8 cellular contexts compared by ENCODE assay signal in genomic region chr11:123511037-123511870, GRCh38.
A peak's percentile ranks its signal among the peaks of the same experiment; 100 is the strongest.
DNase-seq lines count a peak whose midpoint lies in the region; ATAC-seq and TF ChIP-seq lines count a peak whose summit lies in the region.

No MANE protein-coding gene starts in this region.

- peaks cover 8% of the 10 kb centered on the region for H3K4me1 Mint-ChIP-seq in activated naive CD8-positive, alpha-beta T cell treated with anti-CD3 and anti-CD28 coated beads, Interleukin-2, amount 50 U/mL, for 24 hours

- no peaks in the 10 kb centered on the region for H3K36me3 ChIP-seq in psoas muscle (ENCODE audit: insufficient read depth in 1 of 2, low read depth in 1 of 2)

- H3K4me1 ChIP-seq in psoas muscle, result no peaks in the 10 kb centered on the region

- H3K9me3 Mint-ChIP-seq in activated naive CD8-positive, alpha-beta T cell treated with anti-CD3 and anti-CD28 coated beads, Interleukin-2, amount 50 U/mL, for 24 hours, result no peaks in the 10 kb centered on the region

- no peak overlapping the region for H3K27ac Mint-ChIP-seq in activated naive CD8-positive, alpha-beta T cell treated with anti-CD3 and anti-CD28 coated beads, Interleukin-2, amount 50 U/mL, for 24 hours

- no peaks in the 10 kb centered on the region for H3K27me3 Mint-ChIP-seq in activated naive CD8-positive, alpha-beta T cell treated with anti-CD3 and anti-CD28 coated beads, Interleukin-2, amount 50 U/mL, for 24 hours

- H3K27me3 ChIP-seq in psoas muscle (ENCODE audit: insufficient read depth in 3 of 3, low read length in 2 of 3), result no peaks in the 10 kb centered on the region

- ATAC-seq in HG02588 (IDR thresholded peaks at IDR 0.05; ENCODE audit: unreplicated experiment) (peak; percentile 83), psoas muscle (peak; percentile 82 to 94 (median 93))
- ATAC-seq in activated naive CD8-positive, alpha-beta T cell treated with anti-CD3 and anti-CD28 coated beads, Interleukin-2, amount 50 U/mL, for 24 hours, result peak; percentile 89

- TF ChIP-seq CTCF in GM10266 (IDR thresholded peaks at IDR 0.05; ENCODE audit: control insufficient read depth, insufficient read depth, low read depth, missing control alignments), result peak; percentile 91
- TF ChIP-seq CTCF in psoas muscle (IDR thresholded peaks at IDR 0.05), result peak; percentile 76

- H3K27ac ChIP-seq in psoas muscle, result no peak overlapping the region

- WGBS in psoas muscle, 3 donors, result 19 to 25% (median 22%) methylated on average over 14 of the region's 14 CpGs

- H3K4me3 Mint-ChIP-seq in activated naive CD8-positive, alpha-beta T cell treated with anti-CD3 and anti-CD28 coated beads, Interleukin-2, amount 50 U/mL, for 24 hours, result no peak overlapping the region

- intact Hi-C loops in cardiac septum (cut with DNase I), result loop anchor here (2.0 kb wide), 1 partner anchor 66 kb away; no protein-coding TSS in a partner anchor
- intact Hi-C loops in psoas muscle (cut with DNase I), result loop anchor here (2.0 to 10.0 kb wide), 3 partner anchors 66 to 194 kb away; no protein-coding TSS in a partner anchor

- H3K36me3 Mint-ChIP-seq in activated naive CD8-positive, alpha-beta T cell treated with anti-CD3 and anti-CD28 coated beads, Interleukin-2, amount 50 U/mL, for 24 hours (ENCODE audit: low read depth), result no peaks in the 10 kb centered on the region

- no peaks in the 10 kb centered on the region for H3K9me3 ChIP-seq in psoas muscle

- H3K4me3 ChIP-seq in psoas muscle, result no peak overlapping the region

- DNase-seq in GM10266 (ENCODE audit: extremely low spot score) (peak; percentile 68), NCI-H1105 (lab: John Stamatoyannopoulos, UW) (peak; percentile 98), SW 1271 (lab: John Stamatoyannopoulos, UW) (peak; percentile 64 to 85), cardiac septum (ENCODE audit: low spot score) (peak; percentile 83), psoas muscle (peak; percentile 78 to 87), mesenteric fat pad (ENCODE audit: low spot score) (no peak)
- peak; percentile 81 for DNase-seq in activated naive CD8-positive, alpha-beta T cell treated with anti-CD3 and anti-CD28 coated beads, Interleukin-2, amount 50 U/mL, for 24 hours
